ENCODE assay signal across 8 cellular contexts in genomic region chr11:125348704-125349635, GRCh38.
DNase-seq lines count a peak whose midpoint lies in the region; ATAC-seq and TF ChIP-seq lines count a peak whose summit lies in the region.

No MANE protein-coding gene starts in this region.

- WGBS in right lobe of liver (ENCODE audit: insufficient coverage, low coverage, low lambda C conversion rate, missing lambda C conversion rate): 41% methylated on average over 17 of the region's 20 CpGs

- peak; percentile 81 to 90 (median 84) for ATAC-seq in right lobe of liver
- no peak for ATAC-seq in GM18861 (IDR thresholded peaks at IDR 0.05; ENCODE audit: unreplicated experiment)

- H3K9me3 ChIP-seq in HUES48 (ENCODE audit: control insufficient read depth, insufficient read depth, low read length): no peaks in the 10 kb centered on the region
- H3K9me3 ChIP-seq in right lobe of liver: no peaks in the 10 kb centered on the region

- intact Hi-C loops in right lobe of liver (cut with DNase I): loop anchor here in 1 of 2 donors (10.0 kb wide), 1 partner anchor 184 kb away; the partner anchor contains the start of gene PKNOX2

- peak; percentile 6 for DNase-seq in NCI-H2171 treated with DMSO at 0.1 percent for 48 hours (lab: John Stamatoyannopoulos, UW)
- DNase-seq in NCI-H2171 (lab: John Stamatoyannopoulos, UW): no peak
- DNase-seq in UCSD-AML1 (lab: John Stamatoyannopoulos, UW; ENCODE audit: unreplicated experiment): peak; percentile 18
- peak; percentile 8 for DNase-seq in central memory CD4-positive, alpha-beta T cell
- DNase-seq in right lobe of liver: peak; percentile 62 to 73 (median 70)
- peak; percentile 10 for DNase-seq in stimulated activated CD8-positive, alpha-beta memory T cell treated with anti-CD3 and anti-CD28 coated beads, Interleukin-15, amount 100 ng/mL, for 24 hours (ENCODE audit: low read depth)

- H3K36me3 ChIP-seq in HUES48 (ENCODE audit: control insufficient read depth, insufficient read depth, low read length): no peaks in the 10 kb centered on the region
- no peaks in the 10 kb centered on the region for H3K36me3 ChIP-seq in right lobe of liver

- H3K27me3 ChIP-seq in HUES48 (ENCODE audit: control insufficient read depth, insufficient read depth, low read length): peaks cover 19% of the 10 kb centered on the region
- H3K27me3 ChIP-seq in right lobe of liver: no peaks in the 10 kb centered on the region

- H3K4me3 ChIP-seq in HUES48 (ENCODE audit: low read depth, low read length): no peak overlapping the region
- no peak overlapping the region for H3K4me3 ChIP-seq in right lobe of liver

- peak overlapping the region; percentile 59 for H3K27ac ChIP-seq in HUES48 (ENCODE audit: low read depth, low read length)
- H3K27ac ChIP-seq in right lobe of liver: no peak overlapping the region

- no peak overlapping the region for H3K9ac ChIP-seq in HUES48 (ENCODE audit: low read depth, low read length)

- TF ChIP-seq POLR2A in right lobe of liver (IDR thresholded peaks at IDR 0.05): no peak

- peak; percentile 60 to 92 (median 88) for TF ChIP-seq CTCF in right lobe of liver (IDR thresholded peaks at IDR 0.05)

- H3K4me1 ChIP-seq in HUES48 (ENCODE audit: control insufficient read depth, insufficient read depth, low read length) (peaks cover 19% of the 10 kb centered on the region), right lobe of liver (no peaks in the 10 kb centered on the region)
